In the genomic region with DNA sequence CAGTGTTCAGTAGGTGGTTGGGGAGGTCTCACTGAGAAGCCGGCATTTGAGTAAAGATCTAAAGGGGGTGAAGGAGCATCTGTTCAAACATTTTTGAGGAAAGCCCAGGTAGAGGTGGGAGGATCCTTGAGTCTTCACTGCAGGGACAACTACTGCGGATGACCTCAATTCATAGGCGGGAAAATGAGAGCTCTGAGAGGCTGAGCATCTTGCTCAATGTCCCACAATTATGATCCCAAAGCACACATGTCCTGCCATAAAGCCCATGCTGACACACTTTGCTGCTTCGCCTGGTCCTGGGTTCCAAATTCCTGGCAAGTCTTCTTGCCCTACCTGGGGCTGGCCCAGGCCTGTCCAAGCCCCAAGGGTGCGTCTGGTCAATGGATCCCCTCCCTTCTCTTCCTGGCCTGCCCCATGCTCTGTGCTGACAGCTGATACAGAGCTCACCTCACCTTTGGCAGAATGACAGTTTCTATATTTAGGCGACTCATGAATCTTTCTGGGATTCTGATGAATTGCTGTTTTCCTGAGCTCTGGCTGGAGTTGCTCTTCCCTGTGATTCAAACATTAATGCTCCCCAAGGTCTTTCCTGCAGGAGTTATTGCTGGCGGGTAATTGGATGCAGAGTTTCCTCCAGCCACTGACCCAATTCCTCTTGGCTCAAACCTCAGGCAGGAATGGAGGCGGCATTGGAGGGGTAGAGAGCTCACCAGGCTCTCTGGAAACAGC, we compare ENCODE assay signal across 22 cellular contexts.
DNase-seq lines count a peak whose midpoint lies in the region; ATAC-seq and TF ChIP-seq lines count a peak whose summit lies in the region.
"Had no signal": no experiment of that assay in that cellular context is flagged by ENCODE, and none has a peak within 500 bp of the region (broad histone marks: within the 10 kb centered on the region; RNA-seq: fewer than 3 reads in every experiment).

No MANE protein-coding gene starts in this region.

- ATAC-seq in omental fat pad (ENCODE audit: low FRiP score) = peak; percentile 48
- ATAC-seq in GM18502 (IDR thresholded peaks at IDR 0.05; ENCODE audit: poor library complexity, unreplicated experiment) = no peak
- ATAC-seq: activated CD8-positive, alpha-beta T cell treated with anti-CD3 and anti-CD28 coated beads for 36 hours; sciatic nerve; stimulated activated memory B cell treated with anti-CD40 and anti-IgM and Interleukin-4, amounts not matched to agents 10 μg/mL and 1 μg/mL and 100 μg/mL, for 72 hours had no signal

- peaks cover 20% of the 10 kb centered on the region for H3K27me3 Mint-ChIP-seq in activated CD4-positive, alpha-beta memory T cell treated with anti-CD3 and anti-CD28 coated beads for 36 hours

- peak; percentile 46 for DNase-seq in Caki2 (ENCODE audit: low read depth)
- DNase-seq in RWPE1 (ENCODE audit: low spot score) = peak; percentile 78
- peak; percentile 13 for DNase-seq in fibroblast of the aortic adventitia (ENCODE audit: low read depth)
- no peak for DNase-seq in omental fat pad (ENCODE audit: low spot score)
- DNase-seq in DMS153 treated with DMSO at 0.1 percent for 48 hours (lab: John Stamatoyannopoulos, UW; ENCODE audit: unreplicated experiment) = no peak
- DNase-seq in stimulated activated CD4-positive, alpha-beta T cell treated with anti-CD3 and anti-CD28 coated beads, Interleukin-4, amount 100 ng/mL, for 1 hour = no peak
- no peak for DNase-seq in activated CD4-positive, alpha-beta memory T cell treated with anti-CD3 and anti-CD28 coated beads for 36 hours
- DNase-seq: activated CD8-positive, alpha-beta T cell treated with anti-CD3 and anti-CD28 coated beads for 36 hours; amygdala; effector CD8-positive, alpha-beta T cell; esophagus squamous epithelium; HCEC 1CT; Karpas-422; NCI-H1092; NCI-H2081; NCI-H446; NK-92 treated with Interleukin-12 subunit alpha and Interleukin-12 subunit beta, amount 100 ng/mL, for 24 hours had no signal

- no peaks in the 10 kb centered on the region for H3K9me3 Mint-ChIP-seq in activated CD4-positive, alpha-beta memory T cell treated with anti-CD3 and anti-CD28 coated beads for 36 hours
- H3K9me3 Mint-ChIP-seq: activated CD8-positive, alpha-beta T cell treated with anti-CD3 and anti-CD28 coated beads for 36 hours; central memory CD8-positive, alpha-beta T cell; stimulated activated memory B cell treated with anti-CD40 and anti-IgM and Interleukin-4, amounts not matched to agents 10 μg/mL and 1 μg/mL and 100 μg/mL, for 72 hours had no signal

- POLR2A ChIA-PET in RWPE1 (lab: Yijun Ruan, JAX; ENCODE audit: low non-redundant PET) = no interaction called here
- POLR2A ChIA-PET in activated CD4-positive, alpha-beta memory T cell treated with anti-CD3 and anti-CD28 coated beads for 36 hours (lab: Charles Lee) = no interaction called here

- no peaks in the 10 kb centered on the region for H3K36me3 Mint-ChIP-seq in activated CD4-positive, alpha-beta memory T cell treated with anti-CD3 and anti-CD28 coated beads for 36 hours
- H3K36me3 Mint-ChIP-seq: stimulated activated memory B cell treated with anti-CD40 and anti-IgM and Interleukin-4, amounts not matched to agents 10 μg/mL and 1 μg/mL and 100 μg/mL, for 72 hours had no signal

- intact Hi-C loops in activated CD4-positive, alpha-beta memory T cell treated with anti-CD3 and anti-CD28 coated beads for 36 hours (cut with micrococcal nuclease) = no loop called here

- in situ Hi-C loops in Caki2 (cut with HindIII; ENCODE audit: low pct_unique_long_range_greater_than_20kb, low sequenced_read_pairs) = no loop called here

- CTCF ChIA-PET in RWPE1 (lab: Yijun Ruan, JAX) = interaction anchor here (0.6 kb wide), 2 partner anchors 51 to 122 kb away, joined by 3 to 4 read pairs; no protein-coding TSS in a partner anchor
- CTCF ChIA-PET in activated CD4-positive, alpha-beta memory T cell treated with anti-CD3 and anti-CD28 coated beads for 36 hours (lab: Charles Lee) = interaction anchor here (0.5 kb wide), 1 partner anchor 166 kb away, joined by 3 read pairs; no protein-coding TSS in a partner anchor

- H3K27ac Mint-ChIP-seq in activated CD4-positive, alpha-beta memory T cell treated with anti-CD3 and anti-CD28 coated beads for 36 hours = no peak overlapping the region
- H3K27ac Mint-ChIP-seq: activated CD8-positive, alpha-beta T cell treated with anti-CD3 and anti-CD28 coated beads for 36 hours; stimulated activated memory B cell treated with anti-CD40 and anti-IgM and Interleukin-4, amounts not matched to agents 10 μg/mL and 1 μg/mL and 100 μg/mL, for 72 hours had no signal

- no peak overlapping the region for H3K4me3 Mint-ChIP-seq in activated CD4-positive, alpha-beta memory T cell treated with anti-CD3 and anti-CD28 coated beads for 36 hours
- H3K4me3 Mint-ChIP-seq: activated CD8-positive, alpha-beta T cell treated with anti-CD3 and anti-CD28 coated beads for 36 hours; central memory CD8-positive, alpha-beta T cell; stimulated activated memory B cell treated with anti-CD40 and anti-IgM and Interleukin-4, amounts not matched to agents 10 μg/mL and 1 μg/mL and 100 μg/mL, for 72 hours had no signal

- no peak overlapping the region for H3K4me3 ChIP-seq in fibroblast of the aortic adventitia (ENCODE audit: low read depth, low read length)
- H3K4me3 ChIP-seq: esophagus squamous epithelium, hepatocyte had no signal

- TF ChIP-seq CTCF in RWPE1 (conservative IDR thresholded peaks at IDR 0.05; ENCODE audit: low read depth) (no peak), fibroblast of the aortic adventitia (IDR thresholded peaks at IDR 0.05; ENCODE audit: insufficient read depth, low read length) (no peak), omental fat pad (IDR thresholded peaks at IDR 0.05) (no peak)

- peak overlapping the region; percentile 86 for H3K27ac ChIP-seq in RWPE1
- H3K27ac ChIP-seq: esophagus squamous epithelium, hepatocyte had no signal

- H3K4me1 Mint-ChIP-seq in activated CD4-positive, alpha-beta memory T cell treated with anti-CD3 and anti-CD28 coated beads for 36 hours (ENCODE audit: low read depth) = no peaks in the 10 kb centered on the region
- H3K4me1 Mint-ChIP-seq: central memory CD8-positive, alpha-beta T cell; stimulated activated memory B cell treated with anti-CD40 and anti-IgM and Interleukin-4, amounts not matched to agents 10 μg/mL and 1 μg/mL and 100 μg/mL, for 72 hours had no signal

Comparison
In these comparisons a context has a peak if more than half of its experiments do, and no peak if none do; other contexts are left out.
1. DNase-seq: peak in Caki2 (single experiment), RWPE1 (single experiment) and fibroblast of the aortic adventitia (single experiment); none in omental fat pad (single experiment), DMS153 treated with DMSO at 0.1 percent for 48 hours (single experiment), stimulated activated CD4-positive, alpha-beta T cell treated with anti-CD3 and anti-CD28 coated beads, Interleukin-4, amount 100 ng/mL, for 1 hour (single experiment) and activated CD4-positive, alpha-beta memory T cell treated with anti-CD3 and anti-CD28 coated beads for 36 hours (single experiment).